8 cellular contexts compared by ENCODE assay signal in genomic region chr15:99732711-99733267, GRCh38. TPM values are rescaled to one million over a fixed set of nuclear protein-coding genes. Genes with fewer than 3 reads are reported as not detected.
A peak's percentile ranks its signal among the peaks of the same experiment; 100 is the strongest.
DNase-seq lines count a peak whose midpoint lies in the region; TF ChIP-seq lines count a peak whose summit lies in the region.

No MANE protein-coding gene starts in this region.

- in situ Hi-C loops in HAP-1 (cut with MboI; ENCODE audit: low sequenced_read_pairs) (no loop called here), transverse colon (cut with MboI; ENCODE audit: low pct_ligation_motif_present in 1 of 4, low pct_unique_long_range_greater_than_20kb in 1 of 4, low sequenced_read_pairs in 3 of 4) (no loop called here)

- peak overlapping the region; percentile 90 for H2BK15ac ChIP-seq in mesenchymal stem cell (ENCODE audit: low read depth, poor library complexity, severe bottlenecking)

- peak overlapping the region in 1 of 2 experiments; percentile 94 for H3K23ac ChIP-seq in mesenchymal stem cell (ENCODE audit: low read length in 2 of 2)

- H3K4me3 ChIP-seq in HAP-1, result peak overlapping the region; percentile 71
- H3K4me3 ChIP-seq in MM.1S (ENCODE audit: low read length), result peak overlapping the region; percentile 91
- H3K4me3 ChIP-seq in colonic mucosa, result peak overlapping the region; percentile 92
- H3K4me3 ChIP-seq in mesenchymal stem cell (ENCODE audit: insufficient read depth in 1 of 2, low read depth in 1 of 2, low read length in 2 of 2), result peak overlapping the region; percentile 80 to 94
- H3K4me3 ChIP-seq in transverse colon, result peak overlapping the region; percentile 79 to 99 (median 90)

- H3K4me2 ChIP-seq in MM.1S (ENCODE audit: low read depth, low read length) (peak overlapping the region; percentile 97), mesenchymal stem cell (ENCODE audit: low read length, poor library complexity, severe bottlenecking) (peak overlapping the region; percentile 79)

- H3K9me2 ChIP-seq in MM.1S (replicated peaks; ENCODE audit: insufficient read depth, low read length), result no peaks in the 10 kb centered on the region

- peak overlapping the region; percentile 89 for H4K8ac ChIP-seq in mesenchymal stem cell (ENCODE audit: low read length)

- H2AK5ac ChIP-seq in mesenchymal stem cell (ENCODE audit: low read length, severe bottlenecking), result no peak overlapping the region

- peak overlapping the region in 1 of 2 experiments; percentile 15 for H2BK12ac ChIP-seq in mesenchymal stem cell (ENCODE audit: low read length in 2 of 2)

- H3K79me1 ChIP-seq in mesenchymal stem cell (replicated peaks; ENCODE audit: low read length, poor library complexity, severe bottlenecking), result peaks cover 22% of the 10 kb centered on the region

- TF ChIP-seq EP300 in transverse colon (IDR thresholded peaks at IDR 0.05; ENCODE audit: low read depth), result no peak

- H3K36me3 ChIP-seq in HAP-1 (replicated peaks), result peaks cover 11% of the 10 kb centered on the region
- no peaks in the 10 kb centered on the region for H3K36me3 ChIP-seq in MM.1S (replicated peaks; ENCODE audit: insufficient read depth, low read length)
- no peaks in the 10 kb centered on the region for H3K36me3 ChIP-seq in colonic mucosa
- H3K36me3 ChIP-seq in mesenchymal stem cell (ENCODE audit: control insufficient read depth in 1 of 2, insufficient read depth in 2 of 2, low read depth in 1 of 2, low read length in 2 of 2), result peaks cover 21 to 31% of the 10 kb centered on the region in 2 experiments
- H3K36me3 ChIP-seq in transverse colon, result no peaks in the 10 kb centered on the region

- H3K18ac ChIP-seq in mesenchymal stem cell (ENCODE audit: low read depth in 1 of 2, low read length in 2 of 2), result peak overlapping the region; percentile 60 to 75

- no peak overlapping the region for H2BK5ac ChIP-seq in mesenchymal stem cell (ENCODE audit: low read depth, low read length, poor library complexity, severe bottlenecking)

- H2AFZ ChIP-seq in MM.1S (ENCODE audit: low read length), result peak overlapping the region; percentile 90
- H2AFZ ChIP-seq in mesenchymal stem cell (ENCODE audit: low read depth, low read length), result peak overlapping the region; percentile 62

- H3K27me3 ChIP-seq in HAP-1 (ENCODE audit: low read depth), result no peaks in the 10 kb centered on the region
- no peaks in the 10 kb centered on the region for H3K27me3 ChIP-seq in MM.1S (replicated peaks; ENCODE audit: insufficient read depth, low read length)
- H3K27me3 ChIP-seq in colonic mucosa, result no peaks in the 10 kb centered on the region
- no peaks in the 10 kb centered on the region for H3K27me3 ChIP-seq in mesenchymal stem cell (ENCODE audit: control insufficient read depth in 1 of 2, insufficient read depth in 1 of 2, low read length in 2 of 2)
- no peaks in the 10 kb centered on the region for H3K27me3 ChIP-seq in transverse colon

- intact Hi-C loops in colonic mucosa (cut with DNase I) (no loop called here), transverse colon (cut with DNase I; ENCODE audit: low total_unique reads) (no loop called here)

- H3K9me3 ChIP-seq in HAP-1 (no peaks in the 10 kb centered on the region), MM.1S (replicated peaks; ENCODE audit: insufficient read depth, low read length) (no peaks in the 10 kb centered on the region), colonic mucosa (no peaks in the 10 kb centered on the region), mesenchymal stem cell (ENCODE audit: control insufficient read depth, low read length) (no peaks in the 10 kb centered on the region), transverse colon (no peaks in the 10 kb centered on the region)

- H4K20me1 ChIP-seq in MM.1S (ENCODE audit: insufficient read depth, low read length), result no peaks in the 10 kb centered on the region

- 0 out of 2 replicates have a peak, but pooled peaks cover 3% of the 10 kb centered on the region for H3K79me2 ChIP-seq in MM.1S (ENCODE audit: low read length)

- TF ChIP-seq CTCF in MM.1S (IDR thresholded peaks at IDR 0.05; ENCODE audit: low read length), result no peak
- TF ChIP-seq CTCF in colonic mucosa (IDR thresholded peaks at IDR 0.05), result no peak
- no peak for TF ChIP-seq CTCF in transverse colon (IDR thresholded peaks at IDR 0.05)

- peak overlapping the region in 1 of 2 experiments; percentile 19 for H3K14ac ChIP-seq in mesenchymal stem cell (ENCODE audit: low read length in 2 of 2)

- under 1% methylated on average over 43 of the region's 49 CpGs for WGBS in mesenchymal stem cell
- 6% methylated on average over 32 of the region's 49 CpGs; no CpG with 5 or more reads in 1 of the 2 donors for WGBS in transverse colon (ENCODE audit: low coverage in 1 of 2), 2 donors

- peak overlapping the region; percentile 61; the same call in 1 of the 2 replicates for H3K9ac ChIP-seq in MM.1S (ENCODE audit: low read length)
- H3K9ac ChIP-seq in colonic mucosa (ENCODE audit: low read depth in 2 of 2, low read length in 2 of 2), result peak overlapping the region; percentile 68 to 89
- peak overlapping the region; percentile 87 for H3K9ac ChIP-seq in mesenchymal stem cell (ENCODE audit: low read length)

- peak overlapping the region; percentile 32 to 60 for H3K4ac ChIP-seq in mesenchymal stem cell (ENCODE audit: low read depth in 1 of 2, low read length in 2 of 2)

- H3F3A ChIP-seq in MM.1S (ENCODE audit: insufficient read depth, low read length), result peaks cover 8% of the 10 kb centered on the region; the same call in 1 of the 2 replicates

- no peak for TF ChIP-seq POLR2A in transverse colon (IDR thresholded peaks at IDR 0.05)

- peak overlapping the region; percentile 74 for H2BK120ac ChIP-seq in mesenchymal stem cell (ENCODE audit: low read depth, low read length)

- no peak overlapping the region for H3K27ac ChIP-seq in MM.1S (ENCODE audit: low read length)
- H3K27ac ChIP-seq in colonic mucosa, result peak overlapping the region; percentile 92
- H3K27ac ChIP-seq in mesenchymal stem cell (ENCODE audit: low read length, poor library complexity, severe bottlenecking), result no peak overlapping the region
- peak overlapping the region; percentile 86 to 95 (median 94) for H3K27ac ChIP-seq in transverse colon

- DNase-seq in DMS53 (lab: John Stamatoyannopoulos, UW) (peak; percentile 33), DMS53 treated with DMSO at 0.1 percent for 48 hours (lab: John Stamatoyannopoulos, UW; ENCODE audit: unreplicated experiment) (no peak), HAP-1 (ENCODE audit: low spot score in 2 of 2) (peak in 1 of 2 experiments; percentile 42), MM.1S (peak; percentile 16), colonic mucosa (peak; percentile 48), mesenchymal stem cell (peak; percentile 7), transverse colon (no peak), Ammon's horn (ENCODE audit: low spot score) (no peak)

- H4K91ac ChIP-seq in mesenchymal stem cell (ENCODE audit: low read length), result peak overlapping the region; percentile 40

- H3K4me1 ChIP-seq in HAP-1, result peaks cover 10% of the 10 kb centered on the region
- peaks cover 7% of the 10 kb centered on the region; the same call in 1 of the 2 replicates for H3K4me1 ChIP-seq in MM.1S (ENCODE audit: low read length)
- no peaks in the 10 kb centered on the region for H3K4me1 ChIP-seq in colonic mucosa
- H3K4me1 ChIP-seq in mesenchymal stem cell (ENCODE audit: control insufficient read depth, insufficient read depth, low read depth, low read length), result peaks cover 7% of the 10 kb centered on the region
- H3K4me1 ChIP-seq in transverse colon, result peaks cover 0 to 35% (median 3%) of the 10 kb centered on the region in 4 donors

RNA-seq across cellular contexts. Expression of gene LYSMD4, which starts 0.4 kb away (rescaled TPM):
- total RNA-seq in colonic mucosa, result 1 to 10 TPM; 8.2 to 9.1 TPM
- 4.6 TPM for polyA plus RNA-seq in mesenchymal stem cell (2013, experiment 1 of 2)
- 4.2 TPM for polyA plus RNA-seq in mesenchymal stem cell (2013, experiment 2 of 2)
- total RNA-seq in transverse colon, result 10 to 100 TPM in 3 of 4 donors, 1 to 10 TPM in 1; 1.5 to 19.2 (median 15.5) TPM

Comparison
In these comparisons a context has a peak if more than half of its experiments do, and no peak if none do; other contexts are left out.
1. DNase-seq: peak in DMS53 (single experiment), MM.1S (single experiment), colonic mucosa (single experiment) and mesenchymal stem cell (single experiment); none in DMS53 treated with DMSO at 0.1 percent for 48 hours (single experiment), transverse colon (single experiment) and Ammon's horn (single experiment).
2. H3K27ac ChIP-seq: peak in colonic mucosa (single experiment) and transverse colon (4 of 4); none in MM.1S (single experiment) and mesenchymal stem cell (single experiment).
3. Peak in every context shown above with its lines, with median percentiles within 50 percentile points of each other: H3K4me3 ChIP-seq and H3K9ac ChIP-seq.